Comparison of ENCODE assay signal across 1 cellular context in the genomic region with DNA sequence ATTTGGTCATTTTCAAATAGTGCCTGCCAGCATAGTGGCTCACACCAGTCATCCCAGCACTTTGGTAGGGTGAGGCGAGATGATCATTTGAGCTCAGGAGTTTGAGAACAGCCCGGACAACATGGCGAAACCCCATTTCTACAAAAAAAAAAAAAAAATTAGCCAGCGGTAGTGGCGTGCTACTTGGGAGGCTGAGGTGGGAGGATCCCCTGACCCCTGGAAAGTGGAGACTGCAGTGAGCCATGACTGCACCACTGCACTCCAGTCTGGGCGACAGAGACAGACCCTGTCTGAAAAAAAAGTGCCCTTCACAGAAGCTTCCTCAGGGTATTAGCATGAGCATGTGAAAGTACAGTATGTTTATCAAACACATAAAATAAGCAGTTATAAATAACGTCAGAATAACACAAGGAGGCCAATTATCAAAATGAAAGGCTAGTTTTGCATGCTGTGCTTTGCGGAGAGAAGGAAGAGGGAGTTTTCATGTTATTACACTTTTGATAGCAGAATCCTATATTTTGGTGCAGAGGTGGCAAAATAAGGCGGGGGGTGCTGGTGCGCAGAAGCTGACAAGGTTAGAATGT.
A peak's percentile ranks its signal among the peaks of the same experiment; 100 is the strongest.
TF ChIP-seq lines count a peak whose summit lies in the region.

No MANE protein-coding gene starts in this region.

TF ChIP-seq in HepG2, 621 proteins besides CTCF, POLR2A, EP300 and RAD21:
- TF ChIP-seq MTF1 (CRISPR knock-in tag; IDR thresholded peaks at IDR 0.05), result no peak
- 0 out of 2 replicates have a peak, but pooled peaks have one; percentile 68 for TF ChIP-seq RARG (CRISPR knock-in tag; IDR thresholded peaks at IDR 0.05; ENCODE audit: low read depth)
- TF ChIP-seq, protein P1, sequence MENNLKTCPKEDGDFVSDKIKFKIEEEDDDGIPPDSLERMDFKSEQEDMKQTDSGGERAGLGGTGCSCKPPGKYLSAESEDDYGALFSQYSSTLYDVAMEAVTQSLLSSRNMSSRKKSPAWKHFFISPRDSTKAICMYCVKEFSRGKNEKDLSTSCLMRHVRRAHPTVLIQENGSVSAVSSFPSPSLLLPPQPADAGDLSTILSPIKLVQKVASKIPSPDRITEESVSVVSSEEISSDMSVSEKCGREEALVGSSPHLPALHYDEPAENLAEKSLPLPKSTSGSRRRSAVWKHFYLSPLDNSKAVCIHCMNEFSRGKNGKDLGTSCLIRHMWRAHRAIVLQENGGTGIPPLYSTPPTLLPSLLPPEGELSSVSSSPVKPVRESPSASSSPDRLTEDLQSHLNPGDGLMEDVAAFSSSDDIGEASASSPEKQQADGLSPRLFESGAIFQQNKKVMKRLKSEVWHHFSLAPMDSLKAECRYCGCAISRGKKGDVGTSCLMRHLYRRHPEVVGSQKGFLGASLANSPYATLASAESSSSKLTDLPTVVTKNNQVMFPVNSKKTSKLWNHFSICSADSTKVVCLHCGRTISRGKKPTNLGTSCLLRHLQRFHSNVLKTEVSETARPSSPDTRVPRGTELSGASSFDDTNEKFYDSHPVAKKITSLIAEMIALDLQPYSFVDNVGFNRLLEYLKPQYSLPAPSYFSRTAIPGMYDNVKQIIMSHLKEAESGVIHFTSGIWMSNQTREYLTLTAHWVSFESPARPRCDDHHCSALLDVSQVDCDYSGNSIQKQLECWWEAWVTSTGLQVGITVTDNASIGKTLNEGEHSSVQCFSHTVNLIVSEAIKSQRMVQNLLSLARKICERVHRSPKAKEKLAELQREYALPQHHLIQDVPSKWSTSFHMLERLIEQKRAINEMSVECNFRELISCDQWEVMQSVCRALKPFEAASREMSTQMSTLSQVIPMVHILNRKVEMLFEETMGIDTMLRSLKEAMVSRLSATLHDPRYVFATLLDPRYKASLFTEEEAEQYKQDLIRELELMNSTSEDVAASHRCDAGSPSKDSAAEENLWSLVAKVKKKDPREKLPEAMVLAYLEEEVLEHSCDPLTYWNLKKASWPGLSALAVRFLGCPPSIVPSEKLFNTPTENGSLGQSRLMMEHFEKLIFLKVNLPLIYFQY (CRISPR knock-in tag; IDR thresholded peaks at IDR 0.05; ENCODE audit: borderline replicate concordance), result no peak
- no peak for TF ChIP-seq ZNF264 (CRISPR knock-in tag; IDR thresholded peaks at IDR 0.05)
- TF ChIP-seq, protein P2, sequence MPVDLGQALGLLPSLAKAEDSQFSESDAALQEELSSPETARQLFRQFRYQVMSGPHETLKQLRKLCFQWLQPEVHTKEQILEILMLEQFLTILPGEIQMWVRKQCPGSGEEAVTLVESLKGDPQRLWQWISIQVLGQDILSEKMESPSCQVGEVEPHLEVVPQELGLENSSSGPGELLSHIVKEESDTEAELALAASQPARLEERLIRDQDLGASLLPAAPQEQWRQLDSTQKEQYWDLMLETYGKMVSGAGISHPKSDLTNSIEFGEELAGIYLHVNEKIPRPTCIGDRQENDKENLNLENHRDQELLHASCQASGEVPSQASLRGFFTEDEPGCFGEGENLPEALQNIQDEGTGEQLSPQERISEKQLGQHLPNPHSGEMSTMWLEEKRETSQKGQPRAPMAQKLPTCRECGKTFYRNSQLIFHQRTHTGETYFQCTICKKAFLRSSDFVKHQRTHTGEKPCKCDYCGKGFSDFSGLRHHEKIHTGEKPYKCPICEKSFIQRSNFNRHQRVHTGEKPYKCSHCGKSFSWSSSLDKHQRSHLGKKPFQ (CRISPR knock-in tag; IDR thresholded peaks at IDR 0.05; ENCODE audit: insufficient replicate concordance), result peak; percentile 1
- TF ChIP-seq ZNF12 (CRISPR knock-in tag; IDR thresholded peaks at IDR 0.05), result 0 out of 2 replicates have a peak, but pooled peaks have one; percentile 4
- 0 out of 2 replicates have a peak, but pooled peaks have one; percentile 1 for TF ChIP-seq ZNF589 (CRISPR knock-in tag; conservative IDR thresholded peaks at IDR 0.05)
- 0 out of 2 replicates have a peak, but pooled peaks have one; percentile 8 for TF ChIP-seq ZNF510 (CRISPR knock-in tag; IDR thresholded peaks at IDR 0.05; ENCODE audit: low read depth)
- TF ChIP-seq, protein P3, sequence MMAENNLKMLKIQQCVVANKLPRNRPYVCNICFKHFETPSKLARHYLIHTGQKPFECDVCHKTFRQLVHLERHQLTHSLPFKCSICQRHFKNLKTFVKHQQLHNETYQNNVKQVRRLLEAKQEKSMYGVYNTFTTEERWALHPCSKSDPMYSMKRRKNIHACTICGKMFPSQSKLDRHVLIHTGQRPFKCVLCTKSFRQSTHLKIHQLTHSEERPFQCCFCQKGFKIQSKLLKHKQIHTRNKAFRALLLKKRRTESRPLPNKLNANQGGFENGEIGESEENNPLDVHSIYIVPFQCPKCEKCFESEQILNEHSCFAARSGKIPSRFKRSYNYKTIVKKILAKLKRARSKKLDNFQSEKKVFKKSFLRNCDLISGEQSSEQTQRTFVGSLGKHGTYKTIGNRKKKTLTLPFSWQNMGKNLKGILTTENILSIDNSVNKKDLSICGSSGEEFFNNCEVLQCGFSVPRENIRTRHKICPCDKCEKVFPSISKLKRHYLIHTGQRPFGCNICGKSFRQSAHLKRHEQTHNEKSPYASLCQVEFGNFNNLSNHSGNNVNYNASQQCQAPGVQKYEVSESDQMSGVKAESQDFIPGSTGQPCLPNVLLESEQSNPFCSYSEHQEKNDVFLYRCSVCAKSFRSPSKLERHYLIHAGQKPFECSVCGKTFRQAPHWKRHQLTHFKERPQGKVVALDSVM (CRISPR knock-in tag; IDR thresholded peaks at IDR 0.05), result peak; percentile 79; the same call in 1 of the 2 replicates
- 0 out of 2 replicates have a peak, but pooled peaks have one; percentile 9 for TF ChIP-seq TBX3 (IDR thresholded peaks at IDR 0.05; ENCODE audit: borderline replicate concordance)
